9 cellular contexts compared by ENCODE assay signal in the genomic region with DNA sequence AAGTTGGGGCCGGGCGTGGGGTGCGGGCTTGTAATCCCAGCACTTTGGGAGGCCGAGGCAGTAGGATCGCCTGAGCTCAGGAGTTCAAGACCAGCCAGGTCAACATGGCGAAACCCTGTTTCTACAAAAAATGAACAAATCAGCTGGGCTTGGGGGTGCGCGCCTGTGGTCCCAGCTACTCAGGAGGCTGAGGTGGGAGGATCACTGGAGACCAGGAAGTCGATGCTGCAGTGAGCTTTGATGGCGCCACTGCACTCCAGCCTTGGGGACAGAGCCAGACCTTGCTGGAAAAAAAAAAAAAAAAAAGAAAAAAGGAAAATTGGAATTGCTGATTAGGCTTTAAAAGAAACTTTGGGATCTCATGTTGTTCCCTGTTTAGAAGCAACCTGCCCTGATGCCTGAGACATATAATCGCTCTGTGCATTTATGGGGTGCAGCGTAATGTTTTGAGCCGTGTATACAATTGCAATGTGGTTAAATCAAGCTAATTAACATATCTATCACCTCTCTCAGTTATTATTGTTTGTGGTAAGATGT. TPM values are rescaled to one million over a fixed set of nuclear protein-coding genes. Genes with fewer than 3 reads are reported as not detected.
A peak's percentile ranks its signal among the peaks of the same experiment; 100 is the strongest.
DNase-seq lines count a peak whose midpoint lies in the region; ATAC-seq and TF ChIP-seq lines count a peak whose summit lies in the region.
"Had no signal": no experiment of that assay in that cellular context is flagged by ENCODE, and none has a peak within 500 bp of the region (broad histone marks: within the 10 kb centered on the region; RNA-seq: fewer than 3 reads in every experiment).

No MANE protein-coding gene starts in this region.

- no peaks in the 10 kb centered on the region for H3K36me3 ChIP-seq in brain microvascular endothelial cell (replicated peaks)
- H3K36me3 ChIP-seq in mesenchymal stem cell (ENCODE audit: control insufficient read depth in 1 of 2, insufficient read depth in 2 of 2, low read depth in 1 of 2, low read length in 2 of 2) = peaks cover 0 to 14% of the 10 kb centered on the region in 2 experiments
- H3K36me3 ChIP-seq in tibial artery = peaks cover 0 to 7% (median 0%) of the 10 kb centered on the region in 3 donors

- peak overlapping the region; percentile 92 for H3K9ac ChIP-seq in mesenchymal stem cell (ENCODE audit: low read length)

- no peaks in the 10 kb centered on the region for H3K27me3 ChIP-seq in brain microvascular endothelial cell (replicated peaks)
- no peaks in the 10 kb centered on the region for H3K27me3 ChIP-seq in mesenchymal stem cell (ENCODE audit: control insufficient read depth in 1 of 2, insufficient read depth in 1 of 2, low read length in 2 of 2)
- no peaks in the 10 kb centered on the region for H3K27me3 ChIP-seq in tibial artery

- H3K9me3 Mint-ChIP-seq in activated naive CD4-positive, alpha-beta T cell treated with anti-CD3 and anti-CD28 coated beads for 36 hours = peaks cover 2% of the 10 kb centered on the region

- no peak overlapping the region for H2AK5ac ChIP-seq in mesenchymal stem cell (ENCODE audit: low read length, severe bottlenecking)

- no peak for DNase-seq in activated naive CD4-positive, alpha-beta T cell treated with anti-CD3 and anti-CD28 coated beads for 36 hours
- DNase-seq in activated naive CD4-positive, alpha-beta T cell treated with Interleukin-2 at 50 U/mL for 16 hours = no peak
- DNase-seq in brain microvascular endothelial cell (no peak), mesenchymal stem cell (no peak), tibial artery (no peak), NCI-H345 (lab: John Stamatoyannopoulos, UW) (no peak), mesenteric fat pad (ENCODE audit: low spot score) (no peak)

- peaks cover 9% of the 10 kb centered on the region for H3K36me3 Mint-ChIP-seq in activated naive CD4-positive, alpha-beta T cell treated with anti-CD3 and anti-CD28 coated beads for 36 hours (ENCODE audit: low read depth)

- peak overlapping the region in 1 of 2 experiments; percentile 88 for H3K18ac ChIP-seq in mesenchymal stem cell (ENCODE audit: low read depth in 1 of 2, low read length in 2 of 2)

- H3K4me1 Mint-ChIP-seq in activated naive CD4-positive, alpha-beta T cell treated with anti-CD3 and anti-CD28 coated beads for 36 hours (ENCODE audit: low read depth) = peaks cover 29% of the 10 kb centered on the region

- 77% methylated on average over 10 of the region's 13 CpGs for WGBS in mesenchymal stem cell

- H3K27ac ChIP-seq in brain microvascular endothelial cell (peak overlapping the region; percentile 56), mesenchymal stem cell (ENCODE audit: low read length, poor library complexity, severe bottlenecking) (no peak overlapping the region), tibial artery (peak overlapping the region; percentile 91 to 93)

- H3K23ac ChIP-seq in mesenchymal stem cell (ENCODE audit: low read length in 2 of 2) = no peak overlapping the region

- no peak for ATAC-seq in GM21529 (IDR thresholded peaks at IDR 0.05; ENCODE audit: unreplicated experiment)

- no peak overlapping the region for H2BK5ac ChIP-seq in mesenchymal stem cell (ENCODE audit: low read depth, low read length, poor library complexity, severe bottlenecking)

- peaks cover 4% of the 10 kb centered on the region for H3K79me1 ChIP-seq in mesenchymal stem cell (replicated peaks; ENCODE audit: low read length, poor library complexity, severe bottlenecking)

- H2BK15ac ChIP-seq in mesenchymal stem cell (ENCODE audit: low read depth, poor library complexity, severe bottlenecking) = peak overlapping the region; percentile 62

- H3K27me3 Mint-ChIP-seq in activated naive CD4-positive, alpha-beta T cell treated with anti-CD3 and anti-CD28 coated beads for 36 hours (ENCODE audit: low read depth) = no peaks in the 10 kb centered on the region

- no peak overlapping the region for H2BK120ac ChIP-seq in mesenchymal stem cell (ENCODE audit: low read depth, low read length)

- no peak for TF ChIP-seq CTCF in brain microvascular endothelial cell (IDR thresholded peaks at IDR 0.05; ENCODE audit: low read depth, low read length, missing control alignments)
- no peak for TF ChIP-seq CTCF in tibial artery (IDR thresholded peaks at IDR 0.05)

- H3K4ac ChIP-seq in mesenchymal stem cell (ENCODE audit: low read depth in 1 of 2, low read length in 2 of 2) = peak overlapping the region in 1 of 2 experiments; percentile 56

- H3K9me3 ChIP-seq in mesenchymal stem cell (ENCODE audit: control insufficient read depth, low read length) (no peaks in the 10 kb centered on the region), tibial artery (no peaks in the 10 kb centered on the region)

- peak overlapping the region; percentile 53 for H3K4me3 ChIP-seq in brain microvascular endothelial cell (ENCODE audit: low read depth, low read length)
- peak overlapping the region; percentile 61 to 80 for H3K4me3 ChIP-seq in mesenchymal stem cell (ENCODE audit: insufficient read depth in 1 of 2, low read depth in 1 of 2, low read length in 2 of 2)
- peak overlapping the region; percentile 71 for H3K4me3 ChIP-seq in tibial artery

- H2BK12ac ChIP-seq in mesenchymal stem cell (ENCODE audit: low read length in 2 of 2) = peak overlapping the region in 1 of 2 experiments; percentile 42

- H2AFZ ChIP-seq in mesenchymal stem cell (ENCODE audit: low read depth, low read length) = peak overlapping the region; percentile 58

- H3K4me1 ChIP-seq in mesenchymal stem cell (ENCODE audit: control insufficient read depth, insufficient read depth, low read depth, low read length) = peaks cover 3% of the 10 kb centered on the region
- H3K4me1 ChIP-seq in tibial artery = peaks cover 0 to 18% (median 6%) of the 10 kb centered on the region in 4 donors

- peak overlapping the region; percentile 33 for H3K27ac Mint-ChIP-seq in activated naive CD4-positive, alpha-beta T cell treated with anti-CD3 and anti-CD28 coated beads for 36 hours

- intact Hi-C loops in activated naive CD4-positive, alpha-beta T cell treated with anti-CD3 and anti-CD28 coated beads for 36 hours (cut with micrococcal nuclease) = loop anchor here (1.0 to 5.0 kb wide), 3 partner anchors 22 to 985 kb away; partner anchors contain the start of gene GDI2
- intact Hi-C loops in tibial artery (cut with DNase I; ENCODE audit: low total_unique reads) = no loop called here

- peak overlapping the region; percentile 73 for H3K4me3 Mint-ChIP-seq in activated naive CD4-positive, alpha-beta T cell treated with anti-CD3 and anti-CD28 coated beads for 36 hours

- no peak overlapping the region for H4K91ac ChIP-seq in mesenchymal stem cell (ENCODE audit: low read length)

- H4K8ac ChIP-seq in mesenchymal stem cell (ENCODE audit: low read length) = peak overlapping the region; percentile 91

- CTCF ChIA-PET in activated naive CD4-positive, alpha-beta T cell treated with anti-CD3 and anti-CD28 coated beads for 36 hours (lab: Charles Lee) = interaction anchor here (1.2 to 1.5 kb wide), 3 partner anchors 12 to 23 kb away, joined by 4 to 6 read pairs (median 6); no protein-coding TSS in a partner anchor

- H3K14ac ChIP-seq in mesenchymal stem cell (ENCODE audit: low read length in 2 of 2) = peak overlapping the region in 1 of 2 experiments; percentile 53

- peak overlapping the region; percentile 88 for H3K4me2 ChIP-seq in mesenchymal stem cell (ENCODE audit: low read length, poor library complexity, severe bottlenecking)

- in situ Hi-C loops in brain microvascular endothelial cell (cut with HindIII; ENCODE audit: low pct_ligation_motif_present, low sequenced_read_pairs) = loop anchor here (25.0 kb wide), 1 partner anchor 560 kb away; no protein-coding TSS in a partner anchor

RNA-seq across cellular contexts. Expression of gene AKR1E2, which starts 0.8 kb away (rescaled TPM):
- 1 to 10 TPM; 7.1 to 7.3 TPM for total RNA-seq in activated naive CD4-positive, alpha-beta T cell treated with anti-CD3 and anti-CD28 coated beads for 36 hours
- 0.73 TPM for polyA plus RNA-seq in mesenchymal stem cell (2013, experiment 1 of 2)
- polyA plus RNA-seq in mesenchymal stem cell (2013, experiment 2 of 2) = 0.52 TPM
- 9.2 TPM for total RNA-seq in mesenteric fat pad
- total RNA-seq: Daoy had no signal
